In genomic region chr7:105674200-105675030, GRCh38 we compare ENCODE assay signal across 11 cellular contexts.
DNase-seq lines count a peak whose midpoint lies in the region; ATAC-seq and TF ChIP-seq lines count a peak whose summit lies in the region.
"Had no signal": no experiment of that assay in that cellular context is flagged by ENCODE, and none has a peak within 500 bp of the region (broad histone marks: within the 10 kb centered on the region; RNA-seq: fewer than 3 reads in every experiment).

No MANE protein-coding gene starts in this region.

- H3K4me2 ChIP-seq in OCI-LY3 (ENCODE audit: low read length), result peak overlapping the region; percentile 11; the same call in 1 of the 2 replicates

- H3K27me3 Mint-ChIP-seq in activated T-cell treated with anti-CD3 and anti-CD28 coated beads, Interleukin-2, amount 50 U/mL, for 72 hours (ENCODE audit: low read depth), result no peaks in the 10 kb centered on the region
- no peaks in the 10 kb centered on the region for H3K27me3 Mint-ChIP-seq in activated T-cell treated with anti-CD3 and anti-CD28 coated beads, Interleukin-2, amount 50 U/mL, for 4 hours (ENCODE audit: low read depth)
- no peaks in the 10 kb centered on the region for H3K27me3 Mint-ChIP-seq in stimulated activated naive CD8-positive, alpha-beta T cell treated with anti-CD3 and anti-CD28 coated beads, Interleukin-15, Interleukin-2, amounts not matched to agents 100 ng/mL and 50 ng/mL, for 24 hours
- H3K27me3 Mint-ChIP-seq in mesothelial cell of epicardium (ENCODE audit: low read depth), result no peaks in the 10 kb centered on the region

- no peaks in the 10 kb centered on the region for H3K27me3 ChIP-seq in OCI-LY3 (ENCODE audit: low read depth, low read length)

- H4K20me1 ChIP-seq in OCI-LY3 (ENCODE audit: insufficient read depth, low read length), result no peaks in the 10 kb centered on the region

- no peaks in the 10 kb centered on the region for H3K9me3 ChIP-seq in OCI-LY3 (ENCODE audit: insufficient read depth, low read length)

- no peaks in the 10 kb centered on the region for H3K9me3 Mint-ChIP-seq in activated T-cell treated with anti-CD3 and anti-CD28 coated beads, Interleukin-2, amount 50 U/mL, for 72 hours
- no peaks in the 10 kb centered on the region for H3K9me3 Mint-ChIP-seq in activated T-cell treated with anti-CD3 and anti-CD28 coated beads, Interleukin-2, amount 50 U/mL, for 4 hours
- H3K9me3 Mint-ChIP-seq in stimulated activated naive CD8-positive, alpha-beta T cell treated with anti-CD3 and anti-CD28 coated beads, Interleukin-15, Interleukin-2, amounts not matched to agents 100 ng/mL and 50 ng/mL, for 24 hours, result no peaks in the 10 kb centered on the region
- no peaks in the 10 kb centered on the region for H3K9me3 Mint-ChIP-seq in mesothelial cell of epicardium

- H3K36me3 Mint-ChIP-seq in activated T-cell treated with anti-CD3 and anti-CD28 coated beads, Interleukin-2, amount 50 U/mL, for 72 hours (ENCODE audit: insufficient read depth in 2 of 2), result no peaks in the 10 kb centered on the region
- peaks cover 7% of the 10 kb centered on the region for H3K36me3 Mint-ChIP-seq in activated T-cell treated with anti-CD3 and anti-CD28 coated beads, Interleukin-2, amount 50 U/mL, for 4 hours (ENCODE audit: insufficient read depth)
- no peaks in the 10 kb centered on the region for H3K36me3 Mint-ChIP-seq in stimulated activated naive CD8-positive, alpha-beta T cell treated with anti-CD3 and anti-CD28 coated beads, Interleukin-15, Interleukin-2, amounts not matched to agents 100 ng/mL and 50 ng/mL, for 24 hours (ENCODE audit: low read depth)
- H3K36me3 Mint-ChIP-seq in mesothelial cell of epicardium, result no peaks in the 10 kb centered on the region

- H2AFZ ChIP-seq in OCI-LY3 (ENCODE audit: low read depth, low read length), result no peak overlapping the region

- DNase-seq in activated T-cell treated with anti-CD3 and anti-CD28 coated beads, Interleukin-2, amount 50 U/mL, for 72 hours, result no peak
- DNase-seq in activated T-cell treated with anti-CD3 and anti-CD28 coated beads, Interleukin-2, amount 50 U/mL, for 4 hours, result no peak
- peak; percentile 27 for DNase-seq in fibroblast of gingiva (ENCODE audit: low read depth)
- no peak for DNase-seq in SIG-M5 treated with dmso at 0.1 percent for 504 hours (lab: John Stamatoyannopoulos, UW; ENCODE audit: unreplicated experiment)
- no peak for DNase-seq in mesothelial cell of epicardium (ENCODE audit: low spot score in 2 of 2, unreplicated experiment in 2 of 2)
- DNase-seq: foreskin melanocyte, kidney glomerular epithelial cell had no signal

- H3K36me3 ChIP-seq in OCI-LY3 (replicated peaks; ENCODE audit: low read depth, low read length), result no peaks in the 10 kb centered on the region

- peaks cover 39% of the 10 kb centered on the region for H3K4me1 ChIP-seq in OCI-LY3 (ENCODE audit: low read length)

- no peak overlapping the region for H3K4me3 ChIP-seq in OCI-LY3 (ENCODE audit: low read length)
- H3K4me3 ChIP-seq: SK-N-MC had no signal

- TF ChIP-seq CTCF in OCI-LY3 (IDR thresholded peaks at IDR 0.05; ENCODE audit: low read depth, low read length), result no peak
- TF ChIP-seq CTCF in mesothelial cell of epicardium (IDR thresholded peaks at IDR 0.05; ENCODE audit: unreplicated experiment), result no peak

- H3K4me3 Mint-ChIP-seq in activated T-cell treated with anti-CD3 and anti-CD28 coated beads, Interleukin-2, amount 50 U/mL, for 72 hours, result peak overlapping the region; percentile 79 to 80
- no peak overlapping the region for H3K4me3 Mint-ChIP-seq in activated T-cell treated with anti-CD3 and anti-CD28 coated beads, Interleukin-2, amount 50 U/mL, for 4 hours
- H3K4me3 Mint-ChIP-seq in stimulated activated naive CD8-positive, alpha-beta T cell treated with anti-CD3 and anti-CD28 coated beads, Interleukin-15, Interleukin-2, amounts not matched to agents 100 ng/mL and 50 ng/mL, for 24 hours, result peak overlapping the region; percentile 49
- no peak overlapping the region for H3K4me3 Mint-ChIP-seq in mesothelial cell of epicardium

- no peak overlapping the region for H3K27ac ChIP-seq in OCI-LY3 (ENCODE audit: low read length)
- H3K27ac ChIP-seq: SK-N-MC had no signal

- H3K79me2 ChIP-seq in OCI-LY3 (ENCODE audit: low read length), result no peaks in the 10 kb centered on the region

- H3K27ac Mint-ChIP-seq in activated T-cell treated with anti-CD3 and anti-CD28 coated beads, Interleukin-2, amount 50 U/mL, for 72 hours, result peak overlapping the region; percentile 87
- H3K27ac Mint-ChIP-seq in stimulated activated naive CD8-positive, alpha-beta T cell treated with anti-CD3 and anti-CD28 coated beads, Interleukin-15, Interleukin-2, amounts not matched to agents 100 ng/mL and 50 ng/mL, for 24 hours, result peak overlapping the region; percentile 33
- H3K27ac Mint-ChIP-seq in mesothelial cell of epicardium, result no peak overlapping the region

- peak in 1 of 2 donors; percentile 10 for ATAC-seq in activated T-cell treated with anti-CD3 and anti-CD28 coated beads, Interleukin-2, amount 50 U/mL, for 72 hours (replicated peaks in 1 of 2)
- no peak for ATAC-seq in activated T-cell treated with anti-CD3 and anti-CD28 coated beads, Interleukin-2, amount 50 U/mL, for 4 hours
- ATAC-seq in HG03460 (IDR thresholded peaks at IDR 0.05; ENCODE audit: unreplicated experiment), result no peak

- H3K4me1 Mint-ChIP-seq in activated T-cell treated with anti-CD3 and anti-CD28 coated beads, Interleukin-2, amount 50 U/mL, for 72 hours (ENCODE audit: low read depth), result peaks cover 63% of the 10 kb centered on the region
- H3K4me1 Mint-ChIP-seq in activated T-cell treated with anti-CD3 and anti-CD28 coated beads, Interleukin-2, amount 50 U/mL, for 4 hours (ENCODE audit: low read depth), result peaks cover 70% of the 10 kb centered on the region
- peaks cover 70% of the 10 kb centered on the region for H3K4me1 Mint-ChIP-seq in stimulated activated naive CD8-positive, alpha-beta T cell treated with anti-CD3 and anti-CD28 coated beads, Interleukin-15, Interleukin-2, amounts not matched to agents 100 ng/mL and 50 ng/mL, for 24 hours (ENCODE audit: low read depth)
- no peaks in the 10 kb centered on the region for H3K4me1 Mint-ChIP-seq in mesothelial cell of epicardium

- H3K9ac ChIP-seq in OCI-LY3 (ENCODE audit: low read length), result no peak overlapping the region

Comparison
In these comparisons a context has a peak if more than half of its experiments do, and no peak if none do; other contexts are left out.
1. H3K4me3 Mint-ChIP-seq: peak in activated T-cell treated with anti-CD3 and anti-CD28 coated beads, Interleukin-2, amount 50 U/mL, for 72 hours (2 of 2) and stimulated activated naive CD8-positive, alpha-beta T cell treated with anti-CD3 and anti-CD28 coated beads, Interleukin-15, Interleukin-2, amounts not matched to agents 100 ng/mL and 50 ng/mL, for 24 hours (single experiment); none in activated T-cell treated with anti-CD3 and anti-CD28 coated beads, Interleukin-2, amount 50 U/mL, for 4 hours (single experiment) and mesothelial cell of epicardium (single experiment).